Comparison of ENCODE assay signal across 12 cellular contexts in genomic region chr14:35261774-35262173, GRCh38.
DNase-seq lines count a peak whose midpoint lies in the region; ATAC-seq and TF ChIP-seq lines count a peak whose summit lies in the region.
"Had no signal": no experiment of that assay in that cellular context is flagged by ENCODE, and none has a peak within 500 bp of the region (broad histone marks: within the 10 kb centered on the region; RNA-seq: fewer than 3 reads in every experiment).

No MANE protein-coding gene starts in this region.

- ATAC-seq in DND-41 (ENCODE audit: insufficient read depth, low read depth), result peak; percentile 70
- no peak for ATAC-seq in GM21619 (IDR thresholded peaks at IDR 0.05; ENCODE audit: unreplicated experiment)
- no peak for ATAC-seq in GM19324 (IDR thresholded peaks at IDR 0.05; ENCODE audit: low FRiP score, unreplicated experiment)
- ATAC-seq: activated naive CD4-positive, alpha-beta T cell treated with anti-CD3 and anti-CD28 coated beads, Interleukin-2, amount 50 U/mL, for 72 hours had no signal

- no peaks in the 10 kb centered on the region; the same call in 1 of the 2 replicates for H3K79me2 ChIP-seq in DND-41 (ENCODE audit: insufficient read depth, low read length)

- H3K9ac ChIP-seq in DND-41 (ENCODE audit: low read depth, low read length), result no peak overlapping the region

- H3K27ac ChIP-seq in DND-41 (ENCODE audit: low read length), result 0 out of 2 replicates have a peak overlapping the region, but pooled peaks have one; percentile 21
- H3K27ac ChIP-seq in coronary artery, result no peak overlapping the region
- H3K27ac ChIP-seq: SJSA1 had no signal

- TF ChIP-seq CTCF in DND-41 (IDR thresholded peaks at IDR 0.05; ENCODE audit: borderline replicate concordance, extremely low read depth, low read length, poor library complexity, severe bottlenecking) (peak; percentile 52), NB4 (IDR thresholded peaks at IDR 0.05; ENCODE audit: low read depth, low read length) (no peak), coronary artery (IDR thresholded peaks at IDR 0.05) (no peak)

- H3K4me3 ChIP-seq in DND-41 (ENCODE audit: low read depth in 1 of 2, low read length in 2 of 2) (no peak overlapping the region), NB4 (ENCODE audit: low read depth, low read length) (no peak overlapping the region), coronary artery (no peak overlapping the region)
- H3K4me3 ChIP-seq: SJSA1 had no signal

- H3K27me3 ChIP-seq in DND-41 (ENCODE audit: insufficient read depth, low read length, poor library complexity), result no peaks in the 10 kb centered on the region
- H3K27me3 ChIP-seq: SJSA1 had no signal

- H3K36me3 ChIP-seq in DND-41 (ENCODE audit: insufficient read depth, low read length), result peaks cover 13% of the 10 kb centered on the region

- no peak overlapping the region for H3K4me2 ChIP-seq in DND-41 (ENCODE audit: insufficient read depth, low read length)

- no peak for DNase-seq in DND-41
- peak; percentile 15 for DNase-seq in NB4 (ENCODE audit: low read depth)
- DNase-seq in fibroblast of gingiva (ENCODE audit: low read depth), result peak; percentile 17
- DNase-seq in midbrain (lab: John Stamatoyannopoulos, UW), result peak; percentile 14
- no peak for DNase-seq in coronary artery (ENCODE audit: low spot score)
- no peak for DNase-seq in NCI-H774 (lab: John Stamatoyannopoulos, UW)
- DNase-seq: activated CD4-positive, alpha-beta T cell treated with anti-CD3 and anti-CD28 coated beads, Interleukin-2, amount 50 U/mL, for 1 hour; KBM-7 had no signal

- TF ChIP-seq POLR2A in NB4 (IDR thresholded peaks at IDR 0.05; ENCODE audit: extremely low read depth, insufficient read length), result no peak

- H3K4me1 ChIP-seq in DND-41 (ENCODE audit: insufficient read depth, low read length), result no peaks in the 10 kb centered on the region
- H3K4me1 ChIP-seq: SJSA1 had no signal

- H2AFZ ChIP-seq in DND-41 (ENCODE audit: low read depth, low read length), result no peak overlapping the region

- H3K9me3 ChIP-seq in DND-41 (ENCODE audit: insufficient read depth, low read length, severe bottlenecking), result no peaks in the 10 kb centered on the region
- H3K9me3 ChIP-seq: SJSA1 had no signal

- no peaks in the 10 kb centered on the region for H4K20me1 ChIP-seq in DND-41 (ENCODE audit: insufficient read depth, low read length)

Comparison
In these comparisons a context has a peak if more than half of its experiments do, and no peak if none do; other contexts are left out.
1. DNase-seq: peak in NB4 (single experiment), fibroblast of gingiva (single experiment) and midbrain (single experiment); none in DND-41 (single experiment), coronary artery (single experiment) and NCI-H774 (single experiment).